ENCODE assay signal across 22 cellular contexts in genomic region chr7:2970907-2971306, GRCh38.
"Had no signal": no experiment of that assay in that cellular context is flagged by ENCODE, and none has a peak within 500 bp of the region (broad histone marks: within the 10 kb centered on the region; RNA-seq: fewer than 3 reads in every experiment).

No MANE protein-coding gene starts in this region.

- H2AFZ ChIP-seq: parathyroid adenoma had no signal

- H3K4me1 Mint-ChIP-seq: nephron had no signal

- H3K9ac ChIP-seq: parathyroid adenoma had no signal

- H3K27ac ChIP-seq: esophagus squamous epithelium, gastroesophageal sphincter, left ventricle myocardium inferior, parathyroid adenoma, prostate gland, right lobe of liver, skin epidermis, stomach, thoracic aorta had no signal

- H3K4me3 Mint-ChIP-seq: dendritic cell treated with granulocyte-macrophage colony-stimulating factor and Interleukin-4, amounts not matched to agents 40 ng/mL and 50 ng/mL, for 4 days; effector memory CD8-positive, alpha-beta T cell; nephron had no signal

- ATAC-seq: effector memory CD8-positive, alpha-beta T cell; gastroesophageal sphincter; right lobe of liver had no signal

- H3K4me1 ChIP-seq: esophagus squamous epithelium, gastroesophageal sphincter, left ventricle myocardium inferior, parathyroid adenoma, prostate gland, right lobe of liver, stomach had no signal

- H3K4me3 ChIP-seq: esophagus squamous epithelium, gastroesophageal sphincter, left ventricle myocardium inferior, lung, prostate gland, right lobe of liver, skin epidermis, stomach, thoracic aorta had no signal

- H3K79me2 ChIP-seq: parathyroid adenoma had no signal

- H3K27me3 Mint-ChIP-seq: effector memory CD8-positive, alpha-beta T cell; naive B cell had no signal

- H3K27me3 ChIP-seq: right lobe of liver had no signal

- DNase-seq: effector memory CD8-positive, alpha-beta T cell; esophagus squamous epithelium; foreskin fibroblast; glutamatergic neuron; left ventricle myocardium inferior; mesenchymal stem cell; naive B cell; occipital lobe; right lobe of liver; stimulated activated CD4-positive, alpha-beta T cell treated with anti-CD3 and anti-CD28 coated beads, Interleukin-4, amount 100 ng/mL, for 4 hours; stimulated activated naive CD4-positive, alpha-beta T cell; stomach; substantia nigra; trophoblast cell had no signal

- H3K27ac Mint-ChIP-seq: dendritic cell treated with granulocyte-macrophage colony-stimulating factor and Interleukin-4, amounts not matched to agents 40 ng/mL and 50 ng/mL, for 4 days; effector memory CD8-positive, alpha-beta T cell; nephron had no signal
